ENCODE assay signal across 27 cellular contexts in the genomic region with DNA sequence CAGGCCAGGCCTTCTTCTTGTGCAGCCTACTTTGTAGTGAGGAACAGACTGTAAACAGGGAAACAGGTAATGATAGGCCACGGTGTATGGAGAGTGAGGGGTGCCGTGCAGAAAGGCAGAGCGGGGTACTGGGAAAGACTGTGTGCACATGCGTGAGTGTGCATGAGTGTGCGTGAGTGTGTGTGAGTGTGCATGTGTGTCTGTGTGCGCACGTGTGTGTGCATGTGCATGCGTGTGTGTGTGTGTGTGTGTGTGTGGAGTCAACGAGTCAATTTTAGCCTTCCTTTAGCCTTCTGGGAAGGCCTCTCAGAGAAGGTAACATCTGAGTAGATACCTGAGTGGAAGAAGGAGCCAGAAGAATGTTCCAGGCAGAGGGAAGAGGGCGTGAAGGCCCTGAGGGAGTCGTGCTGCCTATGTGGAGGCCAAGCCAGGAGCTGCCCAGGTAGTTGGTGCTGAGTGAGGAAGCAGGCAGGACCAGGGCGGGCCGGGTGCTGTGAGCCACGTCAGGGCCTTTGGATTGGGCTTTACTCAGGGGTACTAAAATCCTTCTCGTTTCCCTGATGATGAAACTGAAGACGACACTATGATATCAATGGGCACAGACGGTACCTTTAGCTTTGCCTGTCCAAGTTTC. TPM values are rescaled to one million over a fixed set of nuclear protein-coding genes. Genes with fewer than 3 reads are reported as not detected.
"Had no signal": no experiment of that assay in that cellular context is flagged by ENCODE, and none has a peak within 500 bp of the region (broad histone marks: within the 10 kb centered on the region; RNA-seq: fewer than 3 reads in every experiment).

No MANE protein-coding gene starts in this region.

- H3K36me3 ChIP-seq: lower lobe of right lung, ovary, right atrium auricular region, thyroid gland, transverse colon, upper lobe of left lung had no signal

- H3K27ac ChIP-seq: lower lobe of right lung, ovary, right atrium auricular region, skin epidermis, testis, thyroid gland, transverse colon, upper lobe of left lung had no signal

- ATAC-seq: left cardiac atrium; left lobe of liver; lower lobe of right lung; mucosa of descending colon; naive thymus-derived CD4-positive, alpha-beta T cell; natural killer cell treated with Interleukin-12 subunit alpha and Interleukin-12 subunit beta and Interleukin-15 and Interleukin-18, amount 100 ng/mL, for 72 hours; sciatic nerve; stimulated activated naive CD8-positive, alpha-beta T cell treated with anti-CD3 and anti-CD28 coated beads, Interleukin-15, amount 100 ng/mL, for 72 hours had no signal

- H3K4me3 ChIP-seq: lower lobe of right lung, mucosa of descending colon, ovary, right atrium auricular region, skin epidermis, testis, thyroid gland, transverse colon, upper lobe of left lung had no signal

- H3K27me3 ChIP-seq: ovary, testis, thyroid gland had no signal

- H3K4me1 Mint-ChIP-seq: naive thymus-derived CD4-positive, alpha-beta T cell; stimulated activated naive CD8-positive, alpha-beta T cell treated with anti-CD3 and anti-CD28 coated beads, Interleukin-15, amount 100 ng/mL, for 72 hours had no signal

- H3K27ac Mint-ChIP-seq: naive thymus-derived CD4-positive, alpha-beta T cell; natural killer cell treated with Interleukin-12 subunit alpha and Interleukin-12 subunit beta and Interleukin-15 and Interleukin-18, amount 100 ng/mL, for 72 hours; progenitor cell of endocrine pancreas; stimulated activated naive CD8-positive, alpha-beta T cell treated with anti-CD3 and anti-CD28 coated beads, Interleukin-15, amount 100 ng/mL, for 72 hours had no signal

- H3K9me3 ChIP-seq: testis, thyroid gland had no signal

- H3K4me3 Mint-ChIP-seq: naive thymus-derived CD4-positive, alpha-beta T cell; natural killer cell treated with Interleukin-12 subunit alpha and Interleukin-12 subunit beta and Interleukin-15 and Interleukin-18, amount 100 ng/mL, for 72 hours; stimulated activated naive CD8-positive, alpha-beta T cell treated with anti-CD3 and anti-CD28 coated beads, Interleukin-15, amount 100 ng/mL, for 72 hours had no signal

- DNase-seq: hippocampal formation; kidney glomerular epithelial cell; left cardiac atrium; lower lobe of right lung; midbrain; mucosa of descending colon; naive thymus-derived CD4-positive, alpha-beta T cell; ovary; stimulated activated CD4-positive, alpha-beta T cell treated with anti-CD3 and anti-CD28 coated beads, Interleukin-12 subunit alpha, Interleukin-12 subunit beta, amount 100 ng/mL, for 4 hours; stimulated activated CD4-positive, alpha-beta T cell treated with anti-CD3 and anti-CD28 coated beads, Interleukin-15, amount 100 ng/mL, for 24 hours; stimulated activated CD4-positive, alpha-beta T cell treated with anti-CD3 and anti-CD28 coated beads, Interleukin-2, amount 100 ng/mL, for 24 hours; stimulated activated CD4-positive, alpha-beta T cell treated with anti-CD3 and anti-CD28 coated beads, Interleukin-4, amount 100 ng/mL, for 1 hour; stimulated activated naive CD4-positive, alpha-beta T cell treated with Interleukin-2 at 50 U/mL for 16 hours; stimulated activated naive CD8-positive, alpha-beta T cell treated with anti-CD3 and anti-CD28 coated beads, Interleukin-15, amount 100 ng/mL, for 72 hours; testis; thyroid gland; transverse colon had no signal

- H3K4me1 ChIP-seq: lower lobe of right lung, right atrium auricular region, testis, thyroid gland, transverse colon had no signal

RNA-seq across cellular contexts. Expression of gene APCDD1L, which starts 6.3 kb away (rescaled TPM):
- total RNA-seq: liver; lower lobe of right lung; mesenteric fat pad; naive thymus-derived CD4-positive, alpha-beta T cell; natural killer cell treated with Interleukin-12 subunit alpha and Interleukin-12 subunit beta and Interleukin-15 and Interleukin-18, amount 100 ng/mL, for 72 hours; progenitor cell of endocrine pancreas had no signal
- polyA plus RNA-seq: neural cell had no signal
